Comparison of ENCODE assay signal across 8 cellular contexts in the genomic region with DNA sequence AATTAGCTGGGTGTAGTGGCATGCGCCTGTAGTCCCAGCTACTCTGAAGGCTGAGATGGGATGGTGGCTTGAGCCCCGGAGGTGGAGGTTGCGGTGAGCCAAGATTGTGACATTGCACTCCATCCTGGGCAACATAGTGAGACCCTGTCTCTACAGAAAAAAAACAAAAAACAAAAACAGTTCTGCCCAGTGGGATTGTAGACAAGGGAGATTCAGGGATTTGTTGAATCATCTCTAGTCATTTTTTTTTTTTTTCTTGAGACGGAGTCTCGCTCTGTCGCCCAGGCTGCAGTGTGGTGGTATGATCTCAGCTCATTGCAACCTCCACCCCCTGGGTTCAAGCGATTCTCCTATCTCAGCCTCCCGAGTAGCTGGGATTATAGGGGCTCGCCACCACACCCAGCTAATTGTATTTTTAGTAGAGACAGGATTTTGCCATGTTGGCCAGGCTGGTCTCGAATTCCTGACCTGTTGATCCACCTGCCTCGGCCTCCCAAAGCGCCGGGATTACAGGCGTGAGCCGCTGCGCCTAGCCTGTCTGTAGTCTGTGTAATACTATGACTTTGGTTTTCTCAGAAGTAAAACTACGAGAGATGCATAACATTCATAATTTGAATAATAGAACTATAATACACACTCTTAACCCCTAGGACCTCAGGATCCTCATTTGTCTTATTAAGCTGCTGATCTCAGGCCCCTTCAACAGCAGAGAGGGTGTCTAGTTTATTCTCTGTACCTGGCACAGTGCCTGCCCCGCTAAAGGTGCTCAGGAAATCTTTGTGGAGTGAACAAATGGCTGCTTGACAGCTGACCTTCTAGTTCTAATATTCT. TPM values are rescaled to one million over a fixed set of nuclear protein-coding genes. Genes with fewer than 3 reads are reported as not detected.
DNase-seq lines count a peak whose midpoint lies in the region; ATAC-seq and TF ChIP-seq lines count a peak whose summit lies in the region.

No MANE protein-coding gene starts in this region.

- H3K27ac Mint-ChIP-seq in CD4-positive, alpha-beta memory T cell = peak overlapping the region; percentile 99 to 100 (median 99)
- peak overlapping the region; percentile 99 to 100 (median 100) for H3K27ac Mint-ChIP-seq in naive thymus-derived CD8-positive, alpha-beta T cell

- TF ChIP-seq CTCF in colonic mucosa (IDR thresholded peaks at IDR 0.05) = no peak

- peak overlapping the region; percentile 93 to 99 (median 96) for H3K4me3 Mint-ChIP-seq in CD4-positive, alpha-beta memory T cell
- H3K4me3 Mint-ChIP-seq in naive thymus-derived CD8-positive, alpha-beta T cell = peak overlapping the region; percentile 96 to 99 (median 98)

- no peaks in the 10 kb centered on the region for H3K36me3 ChIP-seq in CD4-positive, alpha-beta memory T cell (ENCODE audit: insufficient read depth, low read length)
- no peaks in the 10 kb centered on the region for H3K36me3 ChIP-seq in colonic mucosa

- peak overlapping the region; percentile 79 for H3K27ac ChIP-seq in CD4-positive, alpha-beta memory T cell (ENCODE audit: low read depth, low read length)
- peak overlapping the region; percentile 94 for H3K27ac ChIP-seq in colonic mucosa

- no peaks in the 10 kb centered on the region for H3K27me3 ChIP-seq in CD4-positive, alpha-beta memory T cell (ENCODE audit: insufficient read depth, low read length)
- no peaks in the 10 kb centered on the region for H3K27me3 ChIP-seq in colonic mucosa

- POLR2A ChIA-PET in CD4-positive, alpha-beta memory T cell (lab: Charles Lee; ENCODE audit: partially characterized antibody) = interaction anchor here (0.6 to 2.0 kb wide), 11 partner anchors 11 to 584 kb away, joined by 3 to 14 read pairs (median 3); a partner anchor contains a TSS
- POLR2A ChIA-PET in naive thymus-derived CD8-positive, alpha-beta T cell (lab: Charles Lee) = interaction anchor here (0.5 to 1.6 kb wide), 17 partner anchors 14 to 524 kb away, joined by 3 to 8 read pairs (median 4); a partner anchor contains a TSS

- no peaks in the 10 kb centered on the region for H3K9me3 Mint-ChIP-seq in CD4-positive, alpha-beta memory T cell
- H3K9me3 Mint-ChIP-seq in naive thymus-derived CD8-positive, alpha-beta T cell = no peaks in the 10 kb centered on the region

- peaks cover 30% of the 10 kb centered on the region for H3K4me1 ChIP-seq in CD4-positive, alpha-beta memory T cell (ENCODE audit: insufficient read depth, low read length)
- H3K4me1 ChIP-seq in colonic mucosa = peaks cover 16% of the 10 kb centered on the region

- H3K4me1 Mint-ChIP-seq in CD4-positive, alpha-beta memory T cell = peaks cover 18 to 52% (median 34%) of the 10 kb centered on the region in 4 donors
- peaks cover 12 to 41% (median 36%) of the 10 kb centered on the region in 4 donors for H3K4me1 Mint-ChIP-seq in naive thymus-derived CD8-positive, alpha-beta T cell

- H3K9me3 ChIP-seq in CD4-positive, alpha-beta memory T cell (ENCODE audit: control insufficient read depth in 1 of 2, low read length in 2 of 2) = no peaks in the 10 kb centered on the region
- H3K9me3 ChIP-seq in colonic mucosa = no peaks in the 10 kb centered on the region

- DNase-seq in CD4-positive, alpha-beta memory T cell = no peak
- DNase-seq in NCI-H2029 (lab: John Stamatoyannopoulos, UW) = peak; percentile 17
- DNase-seq in colonic mucosa = no peak
- no peak for DNase-seq in naive thymus-derived CD8-positive, alpha-beta T cell
- no peak for DNase-seq in NK-92 treated with Interleukin-12 subunit alpha and Interleukin-12 subunit beta, amount 100 ng/mL, for 24 hours (lab: John Stamatoyannopoulos, UW)
- no peak for DNase-seq in SW 1271 (lab: John Stamatoyannopoulos, UW)

- CTCF ChIA-PET in CD4-positive, alpha-beta memory T cell (lab: Charles Lee; ENCODE audit: partially characterized antibody) = interaction anchor here (1.3 to 1.8 kb wide), 2 partner anchors 16 to 25 kb away, joined by 3 to 5 read pairs; no protein-coding TSS in a partner anchor

- ATAC-seq in naive thymus-derived CD8-positive, alpha-beta T cell = no peak
- ATAC-seq in HG03108 (IDR thresholded peaks at IDR 0.05; ENCODE audit: unreplicated experiment) = no peak
- no peak for ATAC-seq in HG02623 (IDR thresholded peaks at IDR 0.05; ENCODE audit: unreplicated experiment)

- no peaks in the 10 kb centered on the region for H3K27me3 Mint-ChIP-seq in CD4-positive, alpha-beta memory T cell
- no peaks in the 10 kb centered on the region for H3K27me3 Mint-ChIP-seq in naive thymus-derived CD8-positive, alpha-beta T cell

- intact Hi-C loops in CD4-positive, alpha-beta memory T cell (cut with micrococcal nuclease) = no loop called here
- intact Hi-C loops in colonic mucosa (cut with DNase I) = no loop called here

- peak overlapping the region; percentile 99 to 100 for H3K9ac ChIP-seq in colonic mucosa (ENCODE audit: low read depth in 2 of 2, low read length in 2 of 2)

- H3K4me3 ChIP-seq in CD4-positive, alpha-beta memory T cell (ENCODE audit: low read length in 2 of 2) = peak overlapping the region; percentile 61 to 88
- peak overlapping the region; percentile 84 for H3K4me3 ChIP-seq in colonic mucosa

- H3K36me3 Mint-ChIP-seq in CD4-positive, alpha-beta memory T cell = peaks cover 0 to 14% of the 10 kb centered on the region in 2 donors
- peaks cover 0 to 12% (median 0%) of the 10 kb centered on the region in 3 donors for H3K36me3 Mint-ChIP-seq in naive thymus-derived CD8-positive, alpha-beta T cell

RNA-seq across cellular contexts. Expression of a gene that starts 1.4 kb away (rescaled TPM):
- 10 to 100 TPM; 10.2 to 16.1 TPM for total RNA-seq in CD4-positive, alpha-beta memory T cell
- 10 to 100 TPM; 13.1 to 20.2 TPM for polyA plus RNA-seq in CD4-positive, alpha-beta memory T cell
- 10 to 100 TPM; 15.9 to 18.6 TPM for total RNA-seq in colonic mucosa
- 10 to 100 TPM; 14.2 to 16.6 TPM for total RNA-seq in naive thymus-derived CD8-positive, alpha-beta T cell
- 10 to 100 TPM; 17.1 to 18.9 (median 18.4) TPM for polyA plus RNA-seq in naive thymus-derived CD8-positive, alpha-beta T cell

RNA-seq across cellular contexts. Expression of a gene that starts 1.4 kb away (rescaled TPM):
- total RNA-seq in CD4-positive, alpha-beta memory T cell = 10 to 100 TPM; 30.4 to 31.7 TPM
- polyA plus RNA-seq in CD4-positive, alpha-beta memory T cell = 10 to 100 TPM; 10.2 to 14.4 TPM
- total RNA-seq in colonic mucosa = 100 to 1,000 TPM; 110 to 136 TPM
- total RNA-seq in naive thymus-derived CD8-positive, alpha-beta T cell = 10 to 100 TPM; 37.9 to 39.3 TPM
- polyA plus RNA-seq in naive thymus-derived CD8-positive, alpha-beta T cell = 10 to 100 TPM; 11.4 to 18.4 (median 15.1) TPM

RNA-seq across cellular contexts. Expression of a gene that starts 20.3 kb away (rescaled TPM):
- 1 to 10 TPM; 9.6 to 9.7 TPM for total RNA-seq in CD4-positive, alpha-beta memory T cell
- 1 to 10 TPM; 1.0 to 1.1 TPM for polyA plus RNA-seq in CD4-positive, alpha-beta memory T cell
- 1 to 10 TPM; 5.3 to 8.2 TPM for total RNA-seq in colonic mucosa
- 10 to 100 TPM; 11.9 to 12.5 TPM for total RNA-seq in naive thymus-derived CD8-positive, alpha-beta T cell
- polyA plus RNA-seq in naive thymus-derived CD8-positive, alpha-beta T cell = under 1 TPM; 0.16 to 0.64 (median 0.63) TPM

RNA-seq across cellular contexts. Expression of a gene that starts 39.6 kb away (rescaled TPM):
- total RNA-seq in CD4-positive, alpha-beta memory T cell = 10 to 100 TPM; 39.6 to 42.7 TPM
- 1 to 10 TPM; 3.7 to 4.0 TPM for polyA plus RNA-seq in CD4-positive, alpha-beta memory T cell
- total RNA-seq in colonic mucosa = 10 to 100 TPM in 1 of 2 donors, 1 to 10 TPM in 1; 3.2 to 21.5 TPM
- total RNA-seq in naive thymus-derived CD8-positive, alpha-beta T cell = 10 to 100 TPM; 47.7 to 54.6 TPM
- polyA plus RNA-seq in naive thymus-derived CD8-positive, alpha-beta T cell = 1 to 10 TPM; 2.4 to 8.0 (median 7.5) TPM

RNA-seq across cellular contexts. Expression of a gene that starts 46.7 kb away (rescaled TPM):
- not detected for total RNA-seq in CD4-positive, alpha-beta memory T cell
- polyA plus RNA-seq in CD4-positive, alpha-beta memory T cell = not detected
- total RNA-seq in colonic mucosa = 10 to 100 TPM; 18.8 to 31.1 TPM
- 1 to 10 TPM; 7.1 to 8.2 TPM for total RNA-seq in naive thymus-derived CD8-positive, alpha-beta T cell
- 1 to 10 TPM in 1 of 3 donors, under 1 TPM in 1, not detected in 1; 0.74 to 1.6 TPM for polyA plus RNA-seq in naive thymus-derived CD8-positive, alpha-beta T cell
